ENCODE assay signal across 9 cellular contexts in the genomic region with DNA sequence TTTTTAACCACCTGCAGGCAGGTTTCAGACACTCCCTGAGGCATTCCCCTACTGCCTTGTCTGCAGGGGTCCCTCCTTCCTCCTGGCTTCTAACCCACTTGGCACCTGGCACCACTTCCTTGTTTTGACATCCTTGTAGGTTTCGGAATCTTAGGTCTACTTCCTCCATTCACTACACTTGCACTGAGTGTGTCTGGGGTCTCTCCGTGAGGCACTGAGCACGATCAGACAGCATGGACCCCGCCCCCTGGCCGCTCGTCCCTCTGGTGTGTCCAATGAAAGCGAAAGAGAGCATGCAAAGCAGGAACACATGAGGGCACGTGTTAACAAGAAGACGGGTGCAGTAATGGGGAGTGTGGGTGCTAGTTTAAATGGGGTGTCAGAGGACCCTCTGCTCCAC.
DNase-seq lines count a peak whose midpoint lies in the region; ATAC-seq and TF ChIP-seq lines count a peak whose summit lies in the region.
"Had no signal": no experiment of that assay in that cellular context is flagged by ENCODE, and none has a peak within 500 bp of the region (broad histone marks: within the 10 kb centered on the region; RNA-seq: fewer than 3 reads in every experiment).

No MANE protein-coding gene starts in this region.

- H3K27me3 Mint-ChIP-seq in nephron progenitor cell (ENCODE audit: low read depth, poor library complexity), result peaks cover 21% of the 10 kb centered on the region
- H3K27me3 Mint-ChIP-seq in endothelial cell (ENCODE audit: unreplicated experiment), result peaks cover 2% of the 10 kb centered on the region

- H3K36me3 Mint-ChIP-seq in nephron progenitor cell (ENCODE audit: low read depth) (peaks cover 4% of the 10 kb centered on the region), endothelial cell (ENCODE audit: low read depth, unreplicated experiment) (no peaks in the 10 kb centered on the region)

- H3K27ac Mint-ChIP-seq in nephron progenitor cell (peak overlapping the region; percentile 70), endothelial cell (ENCODE audit: unreplicated experiment) (no peak overlapping the region)

- H3K4me3 Mint-ChIP-seq in nephron progenitor cell, result no peak overlapping the region
- no peak overlapping the region for H3K4me3 Mint-ChIP-seq in endothelial cell (ENCODE audit: unreplicated experiment)

- ATAC-seq in GM19438 (IDR thresholded peaks at IDR 0.05; ENCODE audit: low read depth, unreplicated experiment) (peak; percentile 93), HG03196 (IDR thresholded peaks at IDR 0.05; ENCODE audit: unreplicated experiment) (peak; percentile 84)

- H3K9me3 Mint-ChIP-seq in nephron progenitor cell (no peaks in the 10 kb centered on the region), endothelial cell (ENCODE audit: unreplicated experiment) (no peaks in the 10 kb centered on the region)

- TF ChIP-seq CTCF in nephron progenitor cell (IDR thresholded peaks at IDR 0.05), result no peak
- no peak for TF ChIP-seq CTCF in endothelial cell (IDR thresholded peaks at IDR 0.05; ENCODE audit: unreplicated experiment)

- DNase-seq in CD1c-positive myeloid dendritic cell (ENCODE audit: extremely low spot score) (peak; percentile 65), nephron progenitor cell (no peak), endothelial cell (ENCODE audit: low spot score) (no peak), NCI-H2029 (lab: John Stamatoyannopoulos, UW) (no peak), glomerular visceral epithelial cell (ENCODE audit: extremely low spot score) (no peak)
- peak; percentile 8 for DNase-seq in activated CD4-positive, alpha-beta T cell treated with anti-CD3 and anti-CD28 coated beads, Interleukin-2, amount 50 U/mL, for 1 hour
- DNase-seq: DND-41 had no signal

- H3K4me1 Mint-ChIP-seq in nephron progenitor cell (peaks cover 13% of the 10 kb centered on the region), endothelial cell (ENCODE audit: unreplicated experiment) (peaks cover 6% of the 10 kb centered on the region)

Comparison
In these comparisons a context has a peak if more than half of its experiments do, and no peak if none do; other contexts are left out.
1. DNase-seq: peak in CD1c-positive myeloid dendritic cell (single experiment) and activated CD4-positive, alpha-beta T cell treated with anti-CD3 and anti-CD28 coated beads, Interleukin-2, amount 50 U/mL, for 1 hour (single experiment); none in nephron progenitor cell (single experiment), endothelial cell (single experiment), NCI-H2029 (single experiment) and glomerular visceral epithelial cell (single experiment).